In the genomic region with DNA sequence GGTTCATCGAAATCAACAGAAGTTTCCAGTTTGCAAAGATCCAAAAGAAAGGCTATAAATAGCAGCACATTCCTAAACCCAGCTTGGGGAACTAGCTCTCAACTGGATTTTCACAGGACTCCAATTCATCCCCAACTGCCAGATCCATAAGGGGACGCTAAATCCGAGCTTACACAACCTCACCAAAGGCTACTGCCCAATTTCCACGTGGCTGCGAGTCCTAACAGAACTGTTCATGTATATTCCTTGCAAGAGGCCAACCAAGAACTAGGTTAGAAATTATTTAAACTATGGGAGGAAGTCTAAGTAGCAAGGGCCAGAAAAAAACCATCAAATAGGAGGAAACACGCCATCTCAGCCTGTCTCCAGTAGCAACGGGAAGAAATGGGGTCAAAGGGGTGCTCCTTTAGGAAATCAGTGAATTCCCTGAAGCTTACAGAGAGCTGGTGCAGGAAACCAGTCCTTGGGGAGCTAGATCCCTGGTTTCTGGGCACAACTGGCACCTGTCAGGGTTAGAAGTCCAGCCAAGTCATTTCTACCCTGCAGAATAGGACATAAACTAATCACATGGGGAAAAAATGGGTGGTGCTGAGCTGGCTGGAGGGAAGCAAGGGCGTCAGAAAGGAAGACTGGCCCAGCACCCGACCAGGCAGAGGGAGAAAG, we compare ENCODE assay signal across 14 cellular contexts. TPM values are rescaled to one million over a fixed set of nuclear protein-coding genes. Genes with fewer than 3 reads are reported as not detected.
DNase-seq lines count a peak whose midpoint lies in the region; ATAC-seq and TF ChIP-seq lines count a peak whose summit lies in the region.
"Had no signal": no experiment of that assay in that cellular context is flagged by ENCODE, and none has a peak within 500 bp of the region (broad histone marks: within the 10 kb centered on the region; RNA-seq: fewer than 3 reads in every experiment).

No MANE protein-coding gene starts in this region.

- no peak overlapping the region for H3K4me2 ChIP-seq in neural progenitor cell

- peaks cover 12% of the 10 kb centered on the region for H3K79me2 ChIP-seq in neural progenitor cell (ENCODE audit: low read depth)

- H4K20me1 ChIP-seq in neural progenitor cell (ENCODE audit: low read depth) = peaks cover 30% of the 10 kb centered on the region

- H3K4me1 Mint-ChIP-seq in stimulated activated naive CD8-positive, alpha-beta T cell treated with anti-CD3 and anti-CD28 coated beads, Interleukin-15, Interleukin-2, amounts not matched to agents 100 ng/mL and 50 ng/mL, for 24 hours (ENCODE audit: low read depth) = peaks cover 50% of the 10 kb centered on the region
- H3K4me1 Mint-ChIP-seq in stimulated activated naive CD8-positive, alpha-beta T cell treated with anti-CD3 and anti-CD28 coated beads, Interleukin-15, amount 100 ng/mL, for 72 hours = peaks cover 74% of the 10 kb centered on the region
- peaks cover 57% of the 10 kb centered on the region for H3K4me1 Mint-ChIP-seq in neural progenitor cell

- H3F3A ChIP-seq in neural progenitor cell (ENCODE audit: low read depth) = peaks cover 7% of the 10 kb centered on the region

- no peak for TF ChIP-seq CTCF in neural progenitor cell (IDR thresholded peaks at IDR 0.05)

- peak overlapping the region; percentile 63 for H3K27ac Mint-ChIP-seq in stimulated activated naive CD8-positive, alpha-beta T cell treated with anti-CD3 and anti-CD28 coated beads, Interleukin-15, Interleukin-2, amounts not matched to agents 100 ng/mL and 50 ng/mL, for 24 hours
- H3K27ac Mint-ChIP-seq in stimulated activated naive CD8-positive, alpha-beta T cell treated with anti-CD3 and anti-CD28 coated beads, Interleukin-15, amount 100 ng/mL, for 72 hours = peak overlapping the region in 1 of 2 donors; percentile 27
- peak overlapping the region; percentile 14 for H3K27ac Mint-ChIP-seq in neural progenitor cell
- H3K27ac Mint-ChIP-seq: activated CD4-positive, alpha-beta T cell treated with anti-CD3 and anti-CD28 coated beads, Interleukin-2, amount 10 ng/mL, durations not matched to agents 24 days and 14 days; mesothelial cell of epicardium had no signal

- peaks cover 45% of the 10 kb centered on the region for H3K4me1 ChIP-seq in neural progenitor cell

- H2AFZ ChIP-seq in neural progenitor cell (replicated peaks) = no peak overlapping the region

- H3K4me3 ChIP-seq in neural progenitor cell = no peak overlapping the region

- H3K9me3 Mint-ChIP-seq in stimulated activated naive CD8-positive, alpha-beta T cell treated with anti-CD3 and anti-CD28 coated beads, Interleukin-15, Interleukin-2, amounts not matched to agents 100 ng/mL and 50 ng/mL, for 24 hours = no peaks in the 10 kb centered on the region
- no peaks in the 10 kb centered on the region for H3K9me3 Mint-ChIP-seq in stimulated activated naive CD8-positive, alpha-beta T cell treated with anti-CD3 and anti-CD28 coated beads, Interleukin-15, amount 100 ng/mL, for 72 hours
- H3K9me3 Mint-ChIP-seq in neural progenitor cell = peaks cover 8% of the 10 kb centered on the region
- H3K9me3 Mint-ChIP-seq: activated CD4-positive, alpha-beta T cell treated with anti-CD3 and anti-CD28 coated beads, Interleukin-2, amount 10 ng/mL, durations not matched to agents 24 days and 14 days; activated naive CD4-positive, alpha-beta T cell treated with anti-CD3 and anti-CD28 coated beads, Interleukin-2, amount 50 U/mL, for 72 hours; mesothelial cell of epicardium had no signal

- no peak overlapping the region for H3K27ac ChIP-seq in neural progenitor cell

- no peak overlapping the region for H3K4me3 Mint-ChIP-seq in stimulated activated naive CD8-positive, alpha-beta T cell treated with anti-CD3 and anti-CD28 coated beads, Interleukin-15, Interleukin-2, amounts not matched to agents 100 ng/mL and 50 ng/mL, for 24 hours
- no peak overlapping the region for H3K4me3 Mint-ChIP-seq in stimulated activated naive CD8-positive, alpha-beta T cell treated with anti-CD3 and anti-CD28 coated beads, Interleukin-15, amount 100 ng/mL, for 72 hours
- H3K4me3 Mint-ChIP-seq in neural progenitor cell = no peak overlapping the region
- H3K4me3 Mint-ChIP-seq: mesothelial cell of epicardium had no signal

- H3K9me3 ChIP-seq in neural progenitor cell (ENCODE audit: low read depth) = peaks cover 2% of the 10 kb centered on the region

- no peak for ATAC-seq in stimulated activated naive CD8-positive, alpha-beta T cell treated with anti-CD3 and anti-CD28 coated beads, Interleukin-15, amount 100 ng/mL, for 72 hours
- ATAC-seq in left cardiac atrium (peak; percentile 7 to 58), GM19324 (IDR thresholded peaks at IDR 0.05; ENCODE audit: low FRiP score, unreplicated experiment) (no peak)
- ATAC-seq: activated naive CD4-positive, alpha-beta T cell treated with anti-CD3 and anti-CD28 coated beads, Interleukin-2, amount 50 U/mL, for 72 hours; stimulated activated naive CD8-positive, alpha-beta T cell treated with anti-CD3 and anti-CD28 coated beads, Interleukin-15, Interleukin-2, amounts not matched to agents 100 U/mL and 50 U/mL, for 24 hours had no signal

- H3K36me3 ChIP-seq in neural progenitor cell = no peaks in the 10 kb centered on the region

- intact Hi-C loops in left cardiac atrium (cut with DNase I) = no loop called here

- DNase-seq in stimulated activated naive CD8-positive, alpha-beta T cell treated with anti-CD3 and anti-CD28 coated beads, Interleukin-15, amount 100 ng/mL, for 72 hours = no peak
- DNase-seq in left cardiac atrium (no peak), neural progenitor cell (ENCODE audit: low spot score) (no peak), mesenteric fat pad (ENCODE audit: low spot score) (no peak), NCI-H2081 (lab: John Stamatoyannopoulos, UW) (no peak), LoVo (ENCODE audit: low spot score) (no peak)
- DNase-seq: activated CD4-positive, alpha-beta T cell treated with anti-CD3 and anti-CD28 coated beads, Interleukin-2, amount 10 ng/mL, durations not matched to agents 24 days and 14 days; erythroblast; NCI-H526 treated with DMSO at 0.1 percent for 48 hours; stimulated activated naive CD8-positive, alpha-beta T cell treated with anti-CD3 and anti-CD28 coated beads, Interleukin-15, Interleukin-2, amounts not matched to agents 100 U/mL and 50 U/mL, for 24 hours had no signal

- no peaks in the 10 kb centered on the region for H3K27me3 Mint-ChIP-seq in stimulated activated naive CD8-positive, alpha-beta T cell treated with anti-CD3 and anti-CD28 coated beads, Interleukin-15, Interleukin-2, amounts not matched to agents 100 ng/mL and 50 ng/mL, for 24 hours
- H3K27me3 Mint-ChIP-seq in stimulated activated naive CD8-positive, alpha-beta T cell treated with anti-CD3 and anti-CD28 coated beads, Interleukin-15, amount 100 ng/mL, for 72 hours = no peaks in the 10 kb centered on the region
- H3K27me3 Mint-ChIP-seq in neural progenitor cell (ENCODE audit: insufficient read depth, low read depth) = no peaks in the 10 kb centered on the region
- H3K27me3 Mint-ChIP-seq: activated CD4-positive, alpha-beta T cell treated with anti-CD3 and anti-CD28 coated beads, Interleukin-2, amount 10 ng/mL, durations not matched to agents 24 days and 14 days had no signal

- no peaks in the 10 kb centered on the region for H3K27me3 ChIP-seq in neural progenitor cell

- no peaks in the 10 kb centered on the region for H3K36me3 Mint-ChIP-seq in stimulated activated naive CD8-positive, alpha-beta T cell treated with anti-CD3 and anti-CD28 coated beads, Interleukin-15, Interleukin-2, amounts not matched to agents 100 ng/mL and 50 ng/mL, for 24 hours (ENCODE audit: low read depth)
- H3K36me3 Mint-ChIP-seq in neural progenitor cell = peaks cover 7% of the 10 kb centered on the region
- H3K36me3 Mint-ChIP-seq: activated naive CD4-positive, alpha-beta T cell treated with anti-CD3 and anti-CD28 coated beads, Interleukin-2, amount 50 U/mL, for 72 hours; mesothelial cell of epicardium had no signal

- no peak overlapping the region for H3K9ac ChIP-seq in neural progenitor cell

RNA-seq across cellular contexts. Expression of a gene that starts 20.7 kb away (rescaled TPM):
- 10 to 100 TPM; 26.0 to 29.4 TPM for total RNA-seq in left cardiac atrium
- total RNA-seq in neural progenitor cell (ENCODE audit: low replicate concordance) = 12.1 and 17.5 TPM in 2 replicates
- 56.2 TPM for total RNA-seq in mesenteric fat pad

Comparison
In these comparisons a context has a peak if more than half of its experiments do, and no peak if none do; other contexts are left out.
1. ATAC-seq: peak in left cardiac atrium (2 of 2); none in stimulated activated naive CD8-positive, alpha-beta T cell treated with anti-CD3 and anti-CD28 coated beads, Interleukin-15, amount 100 ng/mL, for 72 hours (single experiment) and GM19324 (single experiment).